In the genomic region with DNA sequence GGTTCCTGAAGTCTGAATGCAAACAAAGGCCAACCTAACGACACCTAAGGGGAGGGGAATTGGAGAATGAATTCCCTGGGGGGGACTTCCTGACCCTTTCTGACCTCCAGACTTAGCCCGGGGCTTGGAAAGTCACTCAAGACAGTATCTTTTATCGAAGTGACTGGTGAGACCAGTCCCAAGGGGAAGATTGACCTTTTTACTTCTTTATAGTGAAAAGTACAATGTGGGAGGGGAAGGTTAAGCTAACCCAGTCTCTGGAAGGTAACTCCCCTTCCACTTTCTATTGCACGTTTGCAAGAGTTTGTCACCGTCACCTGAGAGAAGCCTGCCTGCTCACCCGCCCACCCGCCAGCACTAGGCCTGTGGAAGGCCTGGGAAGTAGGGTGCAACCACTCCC, we compare ENCODE assay signal across 23 cellular contexts.
A peak's percentile ranks its signal among the peaks of the same experiment; 100 is the strongest.
DNase-seq lines count a peak whose midpoint lies in the region; ATAC-seq and TF ChIP-seq lines count a peak whose summit lies in the region.
"Had no signal": no experiment of that assay in that cellular context is flagged by ENCODE, and none has a peak within 500 bp of the region (broad histone marks: within the 10 kb centered on the region; RNA-seq: fewer than 3 reads in every experiment).

No MANE protein-coding gene starts in this region.

- TF ChIP-seq CTCF in GM13976 (IDR thresholded peaks at IDR 0.05; ENCODE audit: borderline replicate concordance, control extremely low read depth, extremely low read depth, insufficient read depth, missing control alignments) = no peak

- no peaks in the 10 kb centered on the region for H3K36me3 ChIP-seq in H7 (replicated peaks; ENCODE audit: control insufficient read depth, insufficient read depth, low read length)
- H3K36me3 ChIP-seq: ovary, suprapubic skin, uterus had no signal

- no peaks in the 10 kb centered on the region for H3K27me3 ChIP-seq in H7 (ENCODE audit: control insufficient read depth, insufficient read depth, low read length)
- H3K27me3 ChIP-seq: ovary, suprapubic skin, uterus had no signal

- H3K4me3 ChIP-seq in H7 (ENCODE audit: insufficient read depth, low read depth, low read length) = no peak overlapping the region
- H3K4me3 ChIP-seq: A549, ovary, suprapubic skin, uterus had no signal

- peak; percentile 90 for ATAC-seq in HG03432 (IDR thresholded peaks at IDR 0.05; ENCODE audit: unreplicated experiment)
- ATAC-seq: A549; activated CD4-positive, CD25-positive, alpha-beta regulatory T cell treated with anti-CD3 and anti-CD28 coated beads, Interleukin-2, amount 50 U/mL, for 24 hours; sciatic nerve had no signal

- in situ Hi-C loops in GM13976 (cut with MboI; ENCODE audit: low sequenced_read_pairs, unreplicated experiment) = no loop called here

- DNase-seq in GM13976 (ENCODE audit: low spot score) (peak; percentile 9), H7 (peak; percentile 35), islet precursor cell (peak; percentile 77), NCI-H187 treated with DMSO at 0.1 percent for 48 hours (lab: John Stamatoyannopoulos, UW) (no peak), NCI-H1417 (lab: John Stamatoyannopoulos, UW) (no peak), SHP77 (lab: John Stamatoyannopoulos, UW) (no peak)
- no peak for DNase-seq in activated CD4-positive, alpha-beta T cell treated with anti-CD3 and anti-CD28 coated beads, Interleukin-2, amount 50 U/mL, for 1 hour
- DNase-seq: activated CD8-positive, alpha-beta memory T cell treated with anti-CD3 and anti-CD28 coated beads for 24 hours; activated naive CD4-positive, alpha-beta T cell treated with anti-CD3 and anti-CD28 coated beads, Interleukin-2, amount 50 U/mL, for 16 hours; activated T-cell treated with anti-CD3 and anti-CD28 coated beads, Interleukin-2, amount 50 U/mL, for 48 hours; aorta; C1 segment of cervical spinal cord; caudate nucleus; EL; naive B cell; NCI-H524 treated with DMSO at 0.1 percent for 48 hours; ovary; uterus had no signal

Comparison
In these comparisons a context has a peak if more than half of its experiments do, and no peak if none do; other contexts are left out.
1. DNase-seq: peak in GM13976 (single experiment), H7 (single experiment) and islet precursor cell (single experiment); none in NCI-H187 treated with DMSO at 0.1 percent for 48 hours (single experiment), activated CD4-positive, alpha-beta T cell treated with anti-CD3 and anti-CD28 coated beads, Interleukin-2, amount 50 U/mL, for 1 hour (single experiment), NCI-H1417 (0 of 3) and SHP77 (0 of 2).